In the genomic region with DNA sequence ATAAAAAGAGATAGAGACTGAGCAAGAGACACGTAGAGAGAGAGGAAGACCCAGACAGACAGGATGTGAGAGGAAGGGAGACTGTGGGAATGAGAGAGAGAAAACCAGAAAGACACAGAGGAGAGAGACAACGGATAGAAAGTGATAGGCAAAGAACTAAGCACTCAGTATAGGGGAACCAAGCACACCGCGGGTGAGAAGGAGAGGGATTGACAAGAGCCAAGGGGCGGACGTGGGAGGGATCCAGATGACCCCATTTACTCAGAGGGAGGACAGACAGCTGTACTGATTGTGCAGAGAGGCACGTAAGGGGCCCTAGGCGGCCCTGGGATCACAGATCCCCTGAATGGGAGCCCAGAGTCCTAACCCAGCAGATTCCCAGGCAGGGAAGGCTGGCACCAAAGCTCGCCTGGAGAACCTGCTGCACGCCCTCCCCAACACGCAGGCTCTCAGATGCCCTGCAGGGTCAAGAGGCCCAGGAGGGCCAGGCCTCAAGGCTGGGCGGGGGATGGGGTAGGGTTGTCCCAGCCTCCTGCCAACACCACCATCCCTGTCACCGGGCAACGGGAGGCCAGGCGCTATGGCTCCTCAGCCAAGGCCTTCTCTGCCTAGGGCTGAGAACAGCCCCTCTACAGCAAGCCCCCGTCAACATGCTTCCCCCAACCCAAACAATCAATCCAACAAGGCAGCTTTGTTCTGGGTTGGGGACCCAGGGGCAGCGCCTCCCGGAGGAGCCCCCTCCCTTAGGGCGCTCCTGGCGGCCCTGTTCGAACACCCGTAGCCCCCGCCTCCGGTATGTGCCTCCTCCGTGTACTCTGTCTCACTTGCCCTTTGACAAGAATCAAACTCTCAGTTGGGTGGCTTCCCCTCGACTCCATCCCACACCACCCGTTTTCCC, we compare ENCODE assay signal across 8 cellular contexts. TPM values are rescaled to one million over a fixed set of nuclear protein-coding genes. Genes with fewer than 3 reads are reported as not detected.
A peak's percentile ranks its signal among the peaks of the same experiment; 100 is the strongest.
DNase-seq lines count a peak whose midpoint lies in the region; ATAC-seq and TF ChIP-seq lines count a peak whose summit lies in the region.

No MANE protein-coding gene starts in this region.

- H3K27me3 ChIP-seq in ACC112 (ENCODE audit: insufficient read depth, low read length) (no peaks in the 10 kb centered on the region), hepatocyte (no peaks in the 10 kb centered on the region)

- H3K4me3 ChIP-seq in ACC112 (ENCODE audit: low read depth, low read length): peak overlapping the region; percentile 97
- H3K4me3 ChIP-seq in hepatocyte: peak overlapping the region; percentile 82

- H3K9me3 ChIP-seq in hepatocyte (ENCODE audit: low read depth): no peaks in the 10 kb centered on the region

- peak; percentile 10 for ATAC-seq in GM18499 (IDR thresholded peaks at IDR 0.05; ENCODE audit: insufficient read depth, unreplicated experiment)
- ATAC-seq in stimulated activated effector memory CD8-positive, alpha-beta T cell treated with anti-CD3 and anti-CD28 coated beads, Interleukin-12 subunit alpha, Interleukin-12 subunit beta, amount 100 ng/mL, for 72 hours: no peak
- ATAC-seq in HG03196 (IDR thresholded peaks at IDR 0.05; ENCODE audit: unreplicated experiment): no peak

- H3K4me3 Mint-ChIP-seq in stimulated activated effector memory CD8-positive, alpha-beta T cell treated with anti-CD3 and anti-CD28 coated beads, Interleukin-12 subunit alpha, Interleukin-12 subunit beta, amount 100 ng/mL, for 72 hours: peak overlapping the region; percentile 84

- H3K79me2 ChIP-seq in ACC112 (ENCODE audit: control insufficient read depth, insufficient read depth, low read length, unreplicated experiment) (peaks cover 79% of the 10 kb centered on the region), hepatocyte (no peaks in the 10 kb centered on the region)

- H3K36me3 Mint-ChIP-seq in stimulated activated effector memory CD8-positive, alpha-beta T cell treated with anti-CD3 and anti-CD28 coated beads, Interleukin-12 subunit alpha, Interleukin-12 subunit beta, amount 100 ng/mL, for 72 hours: peaks cover 36% of the 10 kb centered on the region

- DNase-seq in hepatocyte (ENCODE audit: low spot score): peak; percentile 36
- no peak for DNase-seq in stimulated activated effector memory CD8-positive, alpha-beta T cell treated with anti-CD3 and anti-CD28 coated beads, Interleukin-12 subunit alpha, Interleukin-12 subunit beta, amount 100 ng/mL, for 72 hours (ENCODE audit: low spot score in 2 of 2)
- no peak for DNase-seq in NCI-H526 treated with DMSO at 0.1 percent for 48 hours (lab: John Stamatoyannopoulos, UW)
- no peak for DNase-seq in stimulated activated naive CD4-positive, alpha-beta T cell treated with Interleukin-2 at 50 U/mL for 16 hours (lab: John Stamatoyannopoulos, UW)

- H3K4me1 ChIP-seq in ACC112 (ENCODE audit: control insufficient read depth, insufficient read depth, low read length, unreplicated experiment): peaks cover 56% of the 10 kb centered on the region
- peaks cover 17% of the 10 kb centered on the region for H3K4me1 ChIP-seq in hepatocyte (ENCODE audit: insufficient read depth)

- H3K36me3 ChIP-seq in ACC112 (ENCODE audit: insufficient read depth, low read length): peaks cover 16% of the 10 kb centered on the region; the same call in 1 of the 2 replicates
- H3K36me3 ChIP-seq in hepatocyte (replicated peaks; ENCODE audit: insufficient read depth, low read depth): no peaks in the 10 kb centered on the region

- H2AFZ ChIP-seq in ACC112 (ENCODE audit: low read length, unreplicated experiment) (peak overlapping the region; percentile 53), hepatocyte (peak overlapping the region; percentile 82)

- H3K27ac ChIP-seq in ACC112 (ENCODE audit: low read depth, low read length): peak overlapping the region; percentile 89
- H3K27ac ChIP-seq in VCaP: peak overlapping the region; percentile 48; the same call in 1 of the 2 replicates
- peak overlapping the region; percentile 94 for H3K27ac ChIP-seq in hepatocyte

- H3K4me1 Mint-ChIP-seq in stimulated activated effector memory CD8-positive, alpha-beta T cell treated with anti-CD3 and anti-CD28 coated beads, Interleukin-12 subunit alpha, Interleukin-12 subunit beta, amount 100 ng/mL, for 72 hours: peaks cover 42% of the 10 kb centered on the region

- peak overlapping the region; percentile 93 for H3K27ac Mint-ChIP-seq in stimulated activated effector memory CD8-positive, alpha-beta T cell treated with anti-CD3 and anti-CD28 coated beads, Interleukin-12 subunit alpha, Interleukin-12 subunit beta, amount 100 ng/mL, for 72 hours

- TF ChIP-seq CTCF in VCaP (conservative IDR thresholded peaks at IDR 0.05) (no peak), hepatocyte (IDR thresholded peaks at IDR 0.05; ENCODE audit: poor library complexity) (no peak)

- no peaks in the 10 kb centered on the region for H3K9me2 ChIP-seq in hepatocyte (replicated peaks; ENCODE audit: insufficient read depth)

- no peaks in the 10 kb centered on the region for H4K20me1 ChIP-seq in hepatocyte (ENCODE audit: insufficient read depth, poor library complexity, severe bottlenecking)

- 34% methylated on average over 27 of the region's 27 CpGs for WGBS in hepatocyte (ENCODE audit: low lambda C conversion rate, missing lambda C conversion rate)

- no peaks in the 10 kb centered on the region for H3K9me3 Mint-ChIP-seq in stimulated activated effector memory CD8-positive, alpha-beta T cell treated with anti-CD3 and anti-CD28 coated beads, Interleukin-12 subunit alpha, Interleukin-12 subunit beta, amount 100 ng/mL, for 72 hours

- H3K4me2 ChIP-seq in hepatocyte: peak overlapping the region; percentile 89

RNA-seq across cellular contexts. Expression of a gene that starts 0.6 kb away (rescaled TPM):
- total RNA-seq in hepatocyte: 13.3 and 13.6 TPM in 2 replicates
- 11.0 and 11.2 TPM in 2 replicates for polyA plus RNA-seq in hepatocyte

RNA-seq across cellular contexts. Expression of a gene that starts 1.4 kb away (rescaled TPM):
- total RNA-seq in hepatocyte: 8.0 and 11.6 TPM in 2 replicates
- 10.7 and 11.4 TPM in 2 replicates for polyA plus RNA-seq in hepatocyte

RNA-seq across cellular contexts. Expression of a gene that starts 23.4 kb away (rescaled TPM):
- 31.2 and 32.4 TPM in 2 replicates for total RNA-seq in hepatocyte
- polyA plus RNA-seq in hepatocyte: 33.5 and 37.2 TPM in 2 replicates

RNA-seq across cellular contexts. Expression of a gene that starts 23.7 kb away (rescaled TPM):
- 121 and 138 TPM in 2 replicates for total RNA-seq in hepatocyte
- 195 and 212 TPM in 2 replicates for polyA plus RNA-seq in hepatocyte

RNA-seq across cellular contexts. Expression of a gene that starts 27.1 kb away (rescaled TPM):
- 1.2 and 4.0 TPM in 2 replicates for total RNA-seq in hepatocyte
- polyA plus RNA-seq in hepatocyte: 0.73 TPM in 1 of 2 replicates, not detected in the other
